In the genomic region with DNA sequence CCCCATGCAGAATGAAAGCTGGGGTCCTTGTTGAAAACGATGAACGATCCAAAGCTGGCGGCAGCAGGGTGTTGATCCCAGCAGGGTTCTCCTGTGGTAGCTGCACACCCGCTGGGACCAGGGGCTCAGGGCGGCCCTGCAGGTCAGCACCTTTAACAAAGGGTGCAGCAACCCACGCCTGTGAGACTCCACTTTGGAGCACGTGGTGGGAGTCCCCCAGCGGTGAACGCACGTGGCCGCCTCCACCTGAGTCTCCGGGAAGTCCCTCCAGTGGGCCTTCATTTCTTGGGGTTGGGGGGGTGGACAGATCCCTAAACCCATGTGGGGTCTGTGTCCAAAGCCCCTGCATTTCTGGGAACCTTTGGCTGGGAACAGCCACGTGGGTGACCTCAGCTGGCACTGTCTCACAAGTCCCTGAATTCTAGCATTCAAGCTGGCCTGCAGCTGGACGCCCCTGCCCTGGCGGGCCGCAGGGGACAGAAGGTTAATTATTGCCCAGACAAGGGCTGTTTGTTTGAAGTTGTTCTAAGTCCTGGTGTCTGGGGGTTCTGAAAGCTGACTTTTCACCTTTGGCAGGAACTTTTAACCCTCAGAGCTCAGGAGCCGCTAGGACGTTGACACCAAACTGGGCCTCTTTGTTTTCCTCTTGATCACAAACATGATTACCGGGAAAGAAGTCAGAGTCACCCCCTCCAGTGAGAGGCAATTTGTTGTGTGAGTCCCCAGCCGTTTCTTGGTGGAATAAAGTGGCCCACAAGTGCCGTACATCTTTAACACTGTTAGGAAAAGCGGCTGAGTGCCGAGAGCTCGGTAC, we compare ENCODE assay signal across 1 cellular context.
TF ChIP-seq lines count a peak whose summit lies in the region.

No MANE protein-coding gene starts in this region.

TF ChIP-seq in HepG2, 621 proteins besides CTCF, POLR2A, EP300 and RAD21 (continued from another document and continues in another):
- TF ChIP-seq HNRNPH1 (optimal IDR thresholded peaks at IDR 0.05; ENCODE audit: low read depth, low read length) (no peak), ZNF558 (CRISPR knock-in tag; IDR thresholded peaks at IDR 0.05; ENCODE audit: borderline replicate concordance) (no peak), SATB2 (CRISPR knock-in tag; IDR thresholded peaks at IDR 0.05) (peak; percentile 68; the same call in 1 of the 2 replicates), ZBTB20 (CRISPR knock-in tag; IDR thresholded peaks at IDR 0.05; ENCODE audit: borderline replicate concordance, low read depth) (peak; percentile 84; the same call in 1 of the 2 replicates), ZNF160 (CRISPR knock-in tag; IDR thresholded peaks at IDR 0.05) (peak; percentile 13; the same call in 1 of the 2 replicates), NFIB (CRISPR knock-in tag; IDR thresholded peaks at IDR 0.05; ENCODE audit: borderline replicate concordance) (no peak), ZNF263 (CRISPR knock-in tag; IDR thresholded peaks at IDR 0.05) (0 out of 2 replicates have a peak, but pooled peaks have one; percentile 19), ZNF382 (CRISPR knock-in tag; IDR thresholded peaks at IDR 0.05; ENCODE audit: borderline replicate concordance) (no peak), ZNF567 (CRISPR knock-in tag; IDR thresholded peaks at IDR 0.05; ENCODE audit: borderline replicate concordance) (peak; percentile 30; the same call in 1 of the 2 replicates), DNMT3B (CRISPR knock-in tag; conservative IDR thresholded peaks at IDR 0.05) (peak; percentile 29; the same call in 1 of the 2 replicates), ZNF326 (CRISPR knock-in tag; IDR thresholded peaks at IDR 0.05; ENCODE audit: borderline replicate concordance) (no peak), PHB2 (IDR thresholded peaks at IDR 0.05; ENCODE audit: partially characterized antibody) (no peak), ZNF180 (CRISPR knock-in tag; IDR thresholded peaks at IDR 0.05; ENCODE audit: borderline replicate concordance, low read depth) (no peak), ZMYM2 (CRISPR knock-in tag; IDR thresholded peaks at IDR 0.05) (peak; percentile 60; the same call in 1 of the 2 replicates), ZNF773 (CRISPR knock-in tag; IDR thresholded peaks at IDR 0.05; ENCODE audit: borderline replicate concordance) (no peak), ZNF20 (CRISPR knock-in tag; IDR thresholded peaks at IDR 0.05) (no peak), REL (CRISPR knock-in tag; conservative IDR thresholded peaks at IDR 0.05) (0 out of 2 replicates have a peak, but pooled peaks have one; percentile 25), ZNF841 (CRISPR knock-in tag; IDR thresholded peaks at IDR 0.05; ENCODE audit: borderline replicate concordance) (no peak), ZNF24 (IDR thresholded peaks at IDR 0.05) (no peak), ARHGAP35 (CRISPR knock-in tag; IDR thresholded peaks at IDR 0.05; ENCODE audit: borderline replicate concordance) (no peak; the same call in 1 of the 2 replicates), ZNF615 (CRISPR knock-in tag; IDR thresholded peaks at IDR 0.05; ENCODE audit: borderline replicate concordance) (no peak), ZNF660 (CRISPR knock-in tag; IDR thresholded peaks at IDR 0.05; ENCODE audit: borderline replicate concordance, low read depth) (no peak), SMAD9 (CRISPR knock-in tag; IDR thresholded peaks at IDR 0.05) (no peak), ZNF337 (CRISPR knock-in tag; IDR thresholded peaks at IDR 0.05; ENCODE audit: borderline replicate concordance, low read depth) (0 out of 2 replicates have a peak, but pooled peaks have one; percentile 87), FLYWCH1 (CRISPR knock-in tag; IDR thresholded peaks at IDR 0.05) (no peak), ZNF598 (CRISPR knock-in tag; IDR thresholded peaks at IDR 0.05; ENCODE audit: borderline replicate concordance) (peak; percentile 55; the same call in 1 of the 2 replicates)
- TF ChIP-seq, protein P1, sequence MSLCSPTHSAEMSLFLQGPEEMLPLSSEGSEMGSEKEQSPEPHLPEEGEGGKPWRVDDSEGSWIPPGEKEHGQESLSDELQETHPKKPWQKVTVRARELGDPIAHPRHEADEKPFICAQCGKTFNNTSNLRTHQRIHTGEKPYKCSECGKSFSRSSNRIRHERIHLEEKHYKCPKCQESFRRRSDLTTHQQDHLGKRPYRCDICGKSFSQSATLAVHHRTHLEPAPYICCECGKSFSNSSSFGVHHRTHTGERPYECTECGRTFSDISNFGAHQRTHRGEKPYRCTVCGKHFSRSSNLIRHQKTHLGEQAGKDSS (CRISPR knock-in tag; IDR thresholded peaks at IDR 0.05; ENCODE audit: borderline replicate concordance, low read depth): peak; percentile 18; the same call in 1 of the 2 replicates
- TF ChIP-seq, protein P2, sequence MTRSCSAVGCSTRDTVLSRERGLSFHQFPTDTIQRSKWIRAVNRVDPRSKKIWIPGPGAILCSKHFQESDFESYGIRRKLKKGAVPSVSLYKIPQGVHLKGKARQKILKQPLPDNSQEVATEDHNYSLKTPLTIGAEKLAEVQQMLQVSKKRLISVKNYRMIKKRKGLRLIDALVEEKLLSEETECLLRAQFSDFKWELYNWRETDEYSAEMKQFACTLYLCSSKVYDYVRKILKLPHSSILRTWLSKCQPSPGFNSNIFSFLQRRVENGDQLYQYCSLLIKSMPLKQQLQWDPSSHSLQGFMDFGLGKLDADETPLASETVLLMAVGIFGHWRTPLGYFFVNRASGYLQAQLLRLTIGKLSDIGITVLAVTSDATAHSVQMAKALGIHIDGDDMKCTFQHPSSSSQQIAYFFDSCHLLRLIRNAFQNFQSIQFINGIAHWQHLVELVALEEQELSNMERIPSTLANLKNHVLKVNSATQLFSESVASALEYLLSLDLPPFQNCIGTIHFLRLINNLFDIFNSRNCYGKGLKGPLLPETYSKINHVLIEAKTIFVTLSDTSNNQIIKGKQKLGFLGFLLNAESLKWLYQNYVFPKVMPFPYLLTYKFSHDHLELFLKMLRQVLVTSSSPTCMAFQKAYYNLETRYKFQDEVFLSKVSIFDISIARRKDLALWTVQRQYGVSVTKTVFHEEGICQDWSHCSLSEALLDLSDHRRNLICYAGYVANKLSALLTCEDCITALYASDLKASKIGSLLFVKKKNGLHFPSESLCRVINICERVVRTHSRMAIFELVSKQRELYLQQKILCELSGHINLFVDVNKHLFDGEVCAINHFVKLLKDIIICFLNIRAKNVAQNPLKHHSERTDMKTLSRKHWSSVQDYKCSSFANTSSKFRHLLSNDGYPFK (CRISPR knock-in tag; IDR thresholded peaks at IDR 0.05; ENCODE audit: borderline replicate concordance): peak; percentile 79; the same call in 1 of the 2 replicates
- TF ChIP-seq, protein P3, sequence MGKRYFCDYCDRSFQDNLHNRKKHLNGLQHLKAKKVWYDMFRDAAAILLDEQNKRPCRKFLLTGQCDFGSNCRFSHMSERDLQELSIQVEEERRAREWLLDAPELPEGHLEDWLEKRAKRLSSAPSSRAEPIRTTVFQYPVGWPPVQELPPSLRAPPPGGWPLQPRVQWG (CRISPR knock-in tag; IDR thresholded peaks at IDR 0.05; ENCODE audit: borderline replicate concordance, low read depth): no peak
- TF ChIP-seq, protein P4, sequence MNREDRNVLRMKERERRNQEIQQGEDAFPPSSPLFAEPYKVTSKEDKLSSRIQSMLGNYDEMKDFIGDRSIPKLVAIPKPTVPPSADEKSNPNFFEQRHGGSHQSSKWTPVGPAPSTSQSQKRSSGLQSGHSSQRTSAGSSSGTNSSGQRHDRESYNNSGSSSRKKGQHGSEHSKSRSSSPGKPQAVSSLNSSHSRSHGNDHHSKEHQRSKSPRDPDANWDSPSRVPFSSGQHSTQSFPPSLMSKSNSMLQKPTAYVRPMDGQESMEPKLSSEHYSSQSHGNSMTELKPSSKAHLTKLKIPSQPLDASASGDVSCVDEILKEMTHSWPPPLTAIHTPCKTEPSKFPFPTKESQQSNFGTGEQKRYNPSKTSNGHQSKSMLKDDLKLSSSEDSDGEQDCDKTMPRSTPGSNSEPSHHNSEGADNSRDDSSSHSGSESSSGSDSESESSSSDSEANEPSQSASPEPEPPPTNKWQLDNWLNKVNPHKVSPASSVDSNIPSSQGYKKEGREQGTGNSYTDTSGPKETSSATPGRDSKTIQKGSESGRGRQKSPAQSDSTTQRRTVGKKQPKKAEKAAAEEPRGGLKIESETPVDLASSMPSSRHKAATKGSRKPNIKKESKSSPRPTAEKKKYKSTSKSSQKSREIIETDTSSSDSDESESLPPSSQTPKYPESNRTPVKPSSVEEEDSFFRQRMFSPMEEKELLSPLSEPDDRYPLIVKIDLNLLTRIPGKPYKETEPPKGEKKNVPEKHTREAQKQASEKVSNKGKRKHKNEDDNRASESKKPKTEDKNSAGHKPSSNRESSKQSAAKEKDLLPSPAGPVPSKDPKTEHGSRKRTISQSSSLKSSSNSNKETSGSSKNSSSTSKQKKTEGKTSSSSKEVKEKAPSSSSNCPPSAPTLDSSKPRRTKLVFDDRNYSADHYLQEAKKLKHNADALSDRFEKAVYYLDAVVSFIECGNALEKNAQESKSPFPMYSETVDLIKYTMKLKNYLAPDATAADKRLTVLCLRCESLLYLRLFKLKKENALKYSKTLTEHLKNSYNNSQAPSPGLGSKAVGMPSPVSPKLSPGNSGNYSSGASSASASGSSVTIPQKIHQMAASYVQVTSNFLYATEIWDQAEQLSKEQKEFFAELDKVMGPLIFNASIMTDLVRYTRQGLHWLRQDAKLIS (CRISPR knock-in tag; IDR thresholded peaks at IDR 0.05): no peak
- TF ChIP-seq, protein P5, sequence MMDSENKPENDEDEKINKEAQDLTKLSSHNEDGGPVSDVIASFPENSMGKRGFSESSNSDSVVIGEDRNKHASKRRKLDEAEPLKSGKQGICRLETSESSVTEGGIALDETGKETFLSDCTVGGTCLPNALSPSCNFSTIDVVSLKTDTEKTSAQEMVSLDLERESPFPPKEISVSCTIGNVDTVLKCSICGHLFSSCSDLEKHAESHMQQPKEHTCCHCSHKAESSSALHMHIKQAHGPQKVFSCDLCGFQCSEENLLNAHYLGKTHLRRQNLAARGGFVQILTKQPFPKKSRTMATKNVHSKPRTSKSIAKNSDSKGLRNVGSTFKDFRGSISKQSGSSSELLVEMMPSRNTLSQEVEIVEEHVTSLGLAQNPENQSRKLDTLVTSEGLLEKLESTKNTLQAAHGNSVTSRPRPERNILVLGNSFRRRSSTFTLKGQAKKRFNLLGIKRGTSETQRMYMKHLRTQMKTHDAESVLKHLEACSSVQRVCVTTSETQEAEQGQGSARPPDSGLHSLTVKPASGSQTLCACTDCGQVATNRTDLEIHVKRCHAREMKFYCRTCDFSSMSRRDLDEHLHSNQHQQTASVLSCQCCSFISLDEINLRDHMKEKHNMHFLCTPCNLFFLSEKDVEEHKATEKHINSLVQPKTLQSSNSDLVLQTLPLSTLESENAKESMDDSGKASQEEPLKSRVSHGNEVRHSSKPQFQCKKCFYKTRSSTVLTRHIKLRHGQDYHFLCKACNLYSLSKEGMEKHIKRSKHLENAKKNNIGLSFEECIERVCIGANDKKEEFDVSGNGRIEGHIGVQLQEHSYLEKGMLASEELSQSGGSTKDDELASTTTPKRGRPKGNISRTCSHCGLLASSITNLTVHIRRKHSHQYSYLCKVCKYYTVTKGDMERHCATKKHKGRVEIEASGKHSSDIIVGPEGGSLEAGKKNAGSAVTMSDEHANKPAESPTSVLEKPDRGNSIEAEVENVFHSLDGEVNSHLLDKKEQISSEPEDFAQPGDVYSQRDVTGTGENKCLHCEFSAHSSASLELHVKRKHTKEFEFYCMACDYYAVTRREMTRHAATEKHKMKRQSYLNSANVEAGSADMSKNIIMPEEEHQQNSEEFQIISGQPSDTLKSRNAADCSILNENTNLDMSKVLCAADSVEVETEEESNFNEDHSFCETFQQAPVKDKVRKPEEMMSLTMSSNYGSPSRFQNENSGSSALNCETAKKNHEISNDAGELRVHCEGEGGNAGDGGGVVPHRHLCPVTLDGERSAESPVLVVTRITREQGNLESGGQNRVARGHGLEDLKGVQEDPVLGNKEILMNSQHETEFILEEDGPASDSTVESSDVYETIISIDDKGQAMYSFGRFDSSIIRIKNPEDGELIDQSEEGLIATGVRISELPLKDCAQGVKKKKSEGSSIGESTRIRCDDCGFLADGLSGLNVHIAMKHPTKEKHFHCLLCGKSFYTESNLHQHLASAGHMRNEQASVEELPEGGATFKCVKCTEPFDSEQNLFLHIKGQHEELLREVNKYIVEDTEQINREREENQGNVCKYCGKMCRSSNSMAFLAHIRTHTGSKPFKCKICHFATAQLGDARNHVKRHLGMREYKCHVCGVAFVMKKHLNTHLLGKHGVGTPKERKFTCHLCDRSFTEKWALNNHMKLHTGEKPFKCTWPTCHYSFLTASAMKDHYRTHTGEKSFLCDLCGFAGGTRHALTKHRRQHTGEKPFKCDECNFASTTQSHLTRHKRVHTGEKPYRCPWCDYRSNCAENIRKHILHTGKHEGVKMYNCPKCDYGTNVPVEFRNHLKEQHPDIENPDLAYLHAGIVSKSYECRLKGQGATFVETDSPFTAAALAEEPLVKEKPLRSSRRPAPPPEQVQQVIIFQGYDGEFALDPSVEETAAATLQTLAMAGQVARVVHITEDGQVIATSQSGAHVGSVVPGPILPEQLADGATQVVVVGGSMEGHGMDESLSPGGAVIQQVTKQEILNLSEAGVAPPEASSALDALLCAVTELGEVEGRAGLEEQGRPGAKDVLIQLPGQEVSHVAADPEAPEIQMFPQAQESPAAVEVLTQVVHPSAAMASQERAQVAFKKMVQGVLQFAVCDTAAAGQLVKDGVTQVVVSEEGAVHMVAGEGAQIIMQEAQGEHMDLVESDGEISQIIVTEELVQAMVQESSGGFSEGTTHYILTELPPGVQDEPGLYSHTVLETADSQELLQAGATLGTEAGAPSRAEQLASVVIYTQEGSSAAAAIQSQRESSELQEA (CRISPR knock-in tag; IDR thresholded peaks at IDR 0.05; ENCODE audit: not compliant biosample characterization): no peak
- TF ChIP-seq, protein P6, sequence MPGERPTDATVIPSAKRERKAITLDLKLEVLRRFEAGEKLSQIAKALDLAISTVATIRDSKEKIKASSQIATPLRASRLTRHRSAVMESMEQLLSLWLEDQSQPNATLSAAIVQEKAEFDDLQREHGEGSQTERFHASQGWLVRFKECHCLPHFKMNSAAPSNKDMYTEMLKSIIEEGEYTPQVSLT (CRISPR knock-in tag; IDR thresholded peaks at IDR 0.05; ENCODE audit: borderline replicate concordance, low read depth): peak; percentile 26; the same call in 1 of the 2 replicates
- TF ChIP-seq, protein P7, sequence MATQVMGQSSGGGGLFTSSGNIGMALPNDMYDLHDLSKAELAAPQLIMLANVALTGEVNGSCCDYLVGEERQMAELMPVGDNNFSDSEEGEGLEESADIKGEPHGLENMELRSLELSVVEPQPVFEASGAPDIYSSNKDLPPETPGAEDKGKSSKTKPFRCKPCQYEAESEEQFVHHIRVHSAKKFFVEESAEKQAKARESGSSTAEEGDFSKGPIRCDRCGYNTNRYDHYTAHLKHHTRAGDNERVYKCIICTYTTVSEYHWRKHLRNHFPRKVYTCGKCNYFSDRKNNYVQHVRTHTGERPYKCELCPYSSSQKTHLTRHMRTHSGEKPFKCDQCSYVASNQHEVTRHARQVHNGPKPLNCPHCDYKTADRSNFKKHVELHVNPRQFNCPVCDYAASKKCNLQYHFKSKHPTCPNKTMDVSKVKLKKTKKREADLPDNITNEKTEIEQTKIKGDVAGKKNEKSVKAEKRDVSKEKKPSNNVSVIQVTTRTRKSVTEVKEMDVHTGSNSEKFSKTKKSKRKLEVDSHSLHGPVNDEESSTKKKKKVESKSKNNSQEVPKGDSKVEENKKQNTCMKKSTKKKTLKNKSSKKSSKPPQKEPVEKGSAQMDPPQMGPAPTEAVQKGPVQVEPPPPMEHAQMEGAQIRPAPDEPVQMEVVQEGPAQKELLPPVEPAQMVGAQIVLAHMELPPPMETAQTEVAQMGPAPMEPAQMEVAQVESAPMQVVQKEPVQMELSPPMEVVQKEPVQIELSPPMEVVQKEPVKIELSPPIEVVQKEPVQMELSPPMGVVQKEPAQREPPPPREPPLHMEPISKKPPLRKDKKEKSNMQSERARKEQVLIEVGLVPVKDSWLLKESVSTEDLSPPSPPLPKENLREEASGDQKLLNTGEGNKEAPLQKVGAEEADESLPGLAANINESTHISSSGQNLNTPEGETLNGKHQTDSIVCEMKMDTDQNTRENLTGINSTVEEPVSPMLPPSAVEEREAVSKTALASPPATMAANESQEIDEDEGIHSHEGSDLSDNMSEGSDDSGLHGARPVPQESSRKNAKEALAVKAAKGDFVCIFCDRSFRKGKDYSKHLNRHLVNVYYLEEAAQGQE (IDR thresholded peaks at IDR 0.05; ENCODE audit: borderline replicate concordance in 1 of 2, low read depth in 1 of 2, low read length in 2 of 2): peak in 1 of 2 experiments; percentile 68; a peak in 1 of 4 replicates
